In the genomic region with DNA sequence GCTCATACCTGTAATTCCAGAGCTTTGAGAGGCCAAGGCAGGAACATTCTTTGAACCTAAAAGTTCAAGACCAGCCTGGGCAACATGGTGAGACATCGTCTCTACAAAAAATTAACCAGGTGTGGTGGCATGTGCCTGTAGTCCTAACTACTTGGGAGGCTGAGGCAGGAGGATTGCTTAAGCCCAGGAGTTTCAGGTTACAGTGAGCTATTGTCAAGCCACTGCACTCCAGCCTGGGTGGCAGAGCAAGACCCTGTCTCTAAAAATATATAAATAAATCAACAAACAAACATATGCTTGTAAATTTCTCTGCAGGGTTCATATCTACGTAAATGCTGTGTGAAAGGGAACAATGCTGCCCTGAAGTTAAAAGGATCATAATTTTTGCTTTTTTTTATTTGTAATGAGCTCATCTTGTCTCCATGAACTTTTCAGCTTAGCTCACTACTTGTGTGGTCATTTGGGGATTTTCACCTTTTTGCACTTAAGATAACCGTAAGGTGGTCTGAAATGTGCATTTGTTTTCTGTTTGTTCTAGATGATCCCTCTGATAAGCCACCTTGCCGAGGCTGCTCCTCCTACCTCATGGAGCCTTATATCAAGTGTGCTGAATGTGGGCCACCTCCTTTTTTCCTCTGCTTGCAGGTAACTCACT, we compare ENCODE assay signal across 1 cellular context.
TF ChIP-seq lines count a peak whose summit lies in the region.

No MANE protein-coding gene starts in this region.

TF ChIP-seq in A549, 52 proteins besides CTCF, POLR2A, EP300 and RAD21:
- TF ChIP-seq RCOR1 (IDR thresholded peaks at IDR 0.05; ENCODE audit: low read depth, low read length) (no peak), CEBPB (IDR thresholded peaks at IDR 0.05) (peak in 1 of 2 experiments; percentile 44; a peak in 1 of 4 replicates), GATA3 (IDR thresholded peaks at IDR 0.05; ENCODE audit: borderline replicate concordance) (peak; percentile 44), NFE2L2 (conservative IDR thresholded peaks at IDR 0.05; ENCODE audit: low read length) (no peak)
